24 cellular contexts compared by ENCODE assay signal in genomic region chrX:27953161-27953560, GRCh38. TPM values are rescaled to one million over a fixed set of nuclear protein-coding genes. Genes with fewer than 3 reads are reported as not detected.
"Had no signal": no experiment of that assay in that cellular context is flagged by ENCODE, and none has a peak within 500 bp of the region (broad histone marks: within the 10 kb centered on the region; RNA-seq: fewer than 3 reads in every experiment).

No MANE protein-coding gene starts in this region.

- H3K4me1 ChIP-seq: adrenal gland, colonic mucosa had no signal

- H3K27me3 ChIP-seq: adrenal gland, colonic mucosa had no signal

- H3K4me3 ChIP-seq: adrenal gland, colonic mucosa, SK-N-MC had no signal

- H3K36me3 ChIP-seq: adrenal gland, colonic mucosa had no signal

- H3K9me3 ChIP-seq: adrenal gland, colonic mucosa had no signal

- H3K27ac ChIP-seq: adrenal gland, colonic mucosa, SK-N-MC had no signal

- DNase-seq: activated CD4-positive, alpha-beta T cell treated with anti-CD3 and anti-CD28 coated beads for 48 hours; activated CD4-positive, alpha-beta T cell treated with anti-CD3 and anti-CD28 coated beads, Interleukin-2, amount 50 U/mL, for 4 hours; activated CD4-positive, CD25-positive, alpha-beta regulatory T cell treated with anti-CD3 and anti-CD28 coated beads, Interleukin-2, amount 50 U/mL, for 72 hours; activated CD8-positive, alpha-beta memory T cell treated with anti-CD3 and anti-CD28 coated beads, Interleukin-2, amount 50 U/mL, for 48 hours; activated CD8-positive, alpha-beta T cell treated with anti-CD3 and anti-CD28 coated beads, Interleukin-2, amount 10 ng/mL, durations not matched to agents 7 days and 5 days; activated naive CD4-positive, alpha-beta T cell treated with anti-CD3 and anti-CD28 coated beads, Interleukin-2, amount 50 U/mL, for 16 hours; activated naive CD8-positive, alpha-beta T cell treated with anti-CD3 and anti-CD28 coated beads, Interleukin-2, amount 10 ng/mL, durations not matched to agents 7 days and 5 days; activated T-cell treated with anti-CD3 and anti-CD28 coated beads, Interleukin-2, amount 50 U/mL, for 1 hour; adrenal gland; anterior cingulate cortex; caudate nucleus; colonic mucosa; Karpas-422; NCI-H1105 treated with DMSO at 0.1 percent for 48 hours; NCI-H1436 treated with DMSO at 0.1 percent for 48 hours; NCI-H187; NCI-H2081; NCI-H446; NCI-H526 treated with DMSO at 0.1 percent for 48 hours; NCI-H82 had no signal

RNA-seq across cellular contexts. Expression of gene DCAF8L1, which starts 28.1 kb away (rescaled TPM):
- total RNA-seq: activated CD8-positive, alpha-beta T cell treated with anti-CD3 and anti-CD28 coated beads, Interleukin-2, amount 10 ng/mL, durations not matched to agents 7 days and 5 days; activated naive CD8-positive, alpha-beta T cell treated with anti-CD3 and anti-CD28 coated beads, Interleukin-2, amount 10 ng/mL, durations not matched to agents 7 days and 5 days; adrenal gland; cerebellum; colonic mucosa; RPMI7951; WTC11 had no signal
- polyA plus RNA-seq: adrenal gland had no signal
